Comparison of ENCODE assay signal across 21 cellular contexts in genomic region chr7:81776972-81777371, GRCh38. TPM values are rescaled to one million over a fixed set of nuclear protein-coding genes. Genes with fewer than 3 reads are reported as not detected.
DNase-seq lines count a peak whose midpoint lies in the region; ATAC-seq and TF ChIP-seq lines count a peak whose summit lies in the region.
"Had no signal": no experiment of that assay in that cellular context is flagged by ENCODE, and none has a peak within 500 bp of the region (broad histone marks: within the 10 kb centered on the region; RNA-seq: fewer than 3 reads in every experiment).

No MANE protein-coding gene starts in this region.

- no peaks in the 10 kb centered on the region for H3K36me3 ChIP-seq in Panc1 (ENCODE audit: control insufficient read depth, insufficient read depth, low read length)
- H3K36me3 ChIP-seq: transverse colon had no signal

- H3K9me3 ChIP-seq in Panc1 (ENCODE audit: control insufficient read depth, insufficient read depth, low read depth, low read length): no peaks in the 10 kb centered on the region
- H3K9me3 ChIP-seq: transverse colon had no signal

- H3K4me3 ChIP-seq in HL-60 (replicated peaks; ENCODE audit: insufficient read depth, low read length) (no peak overlapping the region), Panc1 (ENCODE audit: low read depth in 2 of 2, low read length in 2 of 2) (no peak overlapping the region)
- H3K4me3 ChIP-seq: transverse colon had no signal

- no peaks in the 10 kb centered on the region for H3K4me1 Mint-ChIP-seq in Calu3 (ENCODE audit: low read depth, unreplicated experiment)
- H3K4me1 Mint-ChIP-seq: B cell, natural killer cell had no signal

- H3K27ac ChIP-seq in HL-60 (replicated peaks) (peak overlapping the region; percentile 1; the same call in 1 of the 2 replicates), Panc1 (ENCODE audit: low read length) (no peak overlapping the region), foreskin keratinocyte (no peak overlapping the region)
- H3K27ac ChIP-seq: transverse colon had no signal

- DNase-seq in Calu3 (no peak), HL-60 (ENCODE audit: low read depth in 1 of 2, low spot score in 1 of 2) (no peak), Panc1 (ENCODE audit: low read depth, low spot score) (no peak), foreskin keratinocyte (no peak), omental fat pad (ENCODE audit: low spot score) (no peak), GM13977 (ENCODE audit: low spot score) (no peak)
- DNase-seq in activated CD8-positive, alpha-beta memory T cell treated with anti-CD3 and anti-CD28 coated beads, Interleukin-2, amount 50 U/mL, for 4 hours: no peak
- DNase-seq: activated CD4-positive, alpha-beta T cell treated with anti-CD3 and anti-CD28 coated beads for 1 hour; activated naive CD4-positive, alpha-beta T cell treated with Interleukin-2 at 50 U/mL for 16 hours; aorta; DND-41; mammary epithelial cell; natural killer cell; NCI-H187; NCI-H748 treated with DMSO at 0.1 percent for 48 hours; SIG-M5; stimulated activated naive CD4-positive, alpha-beta T cell; T-helper 9 cell; transverse colon had no signal

- BruUV-seq in Calu3 (replicated peaks; lab: Mats Ljungman, UMichigan) (no TSS peak), Panc1 (replicated peaks; lab: Mats Ljungman, UMichigan) (no TSS peak)

- in situ Hi-C loops in Panc1 (cut with HindIII; ENCODE audit: low pct_unique_long_range_greater_than_20kb, low sequenced_read_pairs): no loop called here
- in situ Hi-C loops in GM13977 (cut with MboI; ENCODE audit: low pct_unique_long_range_greater_than_20kb, low sequenced_read_pairs, unreplicated experiment): no loop called here

- CTCF ChIA-PET in Calu3 (lab: Charles Lee): no interaction called here
- CTCF ChIA-PET in Panc1 (lab: Charles Lee): interaction anchor here (0.6 kb wide), 1 partner anchor 277 kb away, joined by 4 read pairs; no protein-coding TSS in a partner anchor

- no peaks in the 10 kb centered on the region for H3K36me3 Mint-ChIP-seq in Calu3 (ENCODE audit: insufficient read depth, unreplicated experiment)
- H3K36me3 Mint-ChIP-seq: natural killer cell had no signal

- H3K27ac Mint-ChIP-seq in Calu3 (ENCODE audit: unreplicated experiment): no peak overlapping the region
- H3K27ac Mint-ChIP-seq: B cell, natural killer cell had no signal

- H3K4me3 Mint-ChIP-seq in Calu3 (ENCODE audit: low read depth, unreplicated experiment): no peak overlapping the region
- H3K4me3 Mint-ChIP-seq: B cell, natural killer cell had no signal

- no peaks in the 10 kb centered on the region for H3K27me3 ChIP-seq in HL-60 (ENCODE audit: insufficient read depth, poor library complexity, severe bottlenecking)
- 0 out of 2 replicates have a peak, but pooled peaks cover 2% of the 10 kb centered on the region for H3K27me3 ChIP-seq in Panc1 (ENCODE audit: control insufficient read depth, insufficient read depth, low read length)
- H3K27me3 ChIP-seq in foreskin keratinocyte: no peaks in the 10 kb centered on the region
- H3K27me3 ChIP-seq: transverse colon had no signal

- H3K27me3 Mint-ChIP-seq in Calu3 (ENCODE audit: unreplicated experiment): no peaks in the 10 kb centered on the region
- H3K27me3 Mint-ChIP-seq: B cell had no signal

- H3K4me1 ChIP-seq in Panc1 (ENCODE audit: control insufficient read depth, insufficient read depth, low read length): no peaks in the 10 kb centered on the region
- H3K4me1 ChIP-seq in foreskin keratinocyte: no peaks in the 10 kb centered on the region
- H3K4me1 ChIP-seq: transverse colon had no signal

- intact Hi-C loops in Calu3 (cut with micrococcal nuclease; ENCODE audit: unreplicated experiment): no loop called here
- intact Hi-C loops in Panc1 (cut with micrococcal nuclease; ENCODE audit: unreplicated experiment): no loop called here

- POLR2A ChIA-PET in Panc1 (lab: Charles Lee): no interaction called here

- no peaks in the 10 kb centered on the region for H3K9me3 Mint-ChIP-seq in Calu3 (ENCODE audit: low read depth, unreplicated experiment)

- ATAC-seq in Panc1: no peak
- no peak for ATAC-seq in foreskin keratinocyte
- ATAC-seq in omental fat pad (ENCODE audit: low FRiP score): no peak
- no peak for ATAC-seq in HG02610 (IDR thresholded peaks at IDR 0.05; ENCODE audit: unreplicated experiment)
- ATAC-seq: natural killer cell had no signal

- TF ChIP-seq CTCF in Calu3 (IDR thresholded peaks at IDR 0.05; ENCODE audit: unreplicated experiment) (peak; percentile 15), HL-60 (IDR thresholded peaks at IDR 0.05; ENCODE audit: insufficient read depth, low read length) (no peak), Panc1 (IDR thresholded peaks at IDR 0.05) (peak; percentile 56), foreskin keratinocyte (conservative IDR thresholded peaks at IDR 0.05) (peak; percentile 44), omental fat pad (IDR thresholded peaks at IDR 0.05) (no peak), GM13977 (IDR thresholded peaks at IDR 0.05; ENCODE audit: extremely low read depth, insufficient read depth, missing control alignments) (no peak)

RNA-seq across cellular contexts. Expression of gene HGF, which starts 7.1 kb away (rescaled TPM):
- total RNA-seq in Calu3 (2022) (not detected in 2 replicates), Panc1 (2021; ENCODE audit: unreplicated experiment) (0.49 TPM), foreskin keratinocyte (not detected in 2 replicates), omental fat pad (10 to 100 TPM in 2 of 4 donors, 1 to 10 TPM in 2; 4.8 to 16.6 (median 9.7) TPM)
- polyA plus RNA-seq in Panc1 (2012; ENCODE audit: insufficient read length): 0.81 TPM
- polyA plus RNA-seq in foreskin keratinocyte: not detected in 2 replicates
- total RNA-seq: B cell had no signal
- polyA plus RNA-seq: mammary epithelial cell had no signal

Comparison
In these comparisons a context has a peak if more than half of its experiments do, and no peak if none do; other contexts are left out.
1. CTCF ChIP-seq: peak in Calu3 (single experiment), Panc1 (single experiment) and foreskin keratinocyte (single experiment); none in HL-60 (single experiment), omental fat pad (0 of 3) and GM13977 (single experiment).